In the genomic region with DNA sequence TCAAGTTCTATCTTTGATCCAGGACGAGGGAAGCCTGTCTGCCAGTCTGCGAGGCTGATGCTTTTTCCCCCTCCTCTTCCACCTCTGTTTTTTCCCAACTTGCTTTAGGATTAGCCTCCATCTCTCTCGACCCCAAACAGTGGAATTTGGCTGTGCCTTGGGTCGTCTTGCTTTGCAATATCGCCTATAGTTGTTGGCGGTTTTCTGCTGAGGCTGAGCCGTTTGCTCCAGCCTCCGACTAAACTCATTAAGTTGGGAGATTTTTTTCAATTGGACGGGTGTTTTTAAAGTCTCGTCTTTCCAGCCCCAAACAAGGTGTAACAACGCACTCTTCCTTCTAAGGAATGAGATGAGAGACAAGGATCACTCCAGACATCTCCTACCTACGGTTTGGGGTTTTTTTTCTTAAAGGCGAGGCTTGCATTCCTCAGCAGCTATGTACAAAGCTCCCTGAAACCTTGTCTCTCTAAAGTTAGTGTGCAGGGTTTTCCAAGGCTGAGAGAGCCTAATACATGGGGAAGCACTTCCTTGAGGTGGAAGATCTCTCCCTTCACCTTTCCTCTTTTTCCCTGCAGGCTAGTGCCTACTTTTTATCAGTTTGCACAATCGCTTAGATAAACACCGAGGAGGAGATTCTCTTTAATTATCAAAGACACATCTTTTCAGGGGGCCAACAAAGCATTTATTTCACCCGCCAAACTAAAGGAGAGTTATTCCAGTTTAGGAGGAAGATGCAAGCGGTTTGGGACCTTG, we compare ENCODE assay signal across 9 cellular contexts. TPM values are rescaled to one million over a fixed set of nuclear protein-coding genes. Genes with fewer than 3 reads are reported as not detected.
A peak's percentile ranks its signal among the peaks of the same experiment; 100 is the strongest.
DNase-seq lines count a peak whose midpoint lies in the region; ATAC-seq, FAIRE-seq and TF ChIP-seq lines count a peak whose summit lies in the region.
"Had no signal": no experiment of that assay in that cellular context is flagged by ENCODE, and none has a peak within 500 bp of the region (broad histone marks: within the 10 kb centered on the region; RNA-seq: fewer than 3 reads in every experiment).

No MANE protein-coding gene starts in this region.

- H3K4me2 ChIP-seq in A549 = peak overlapping the region; percentile 83
- peak overlapping the region; percentile 90 for H3K4me2 ChIP-seq in IMR-90 (ENCODE audit: low read depth, low read length)

- peak overlapping the region; percentile 83 for H2BK20ac ChIP-seq in IMR-90 (ENCODE audit: low read depth, low read length)

- peak overlapping the region; percentile 96 for H3K4ac ChIP-seq in IMR-90 (ENCODE audit: low read depth, low read length)

- H3K36me3 ChIP-seq in IMR-90 (ENCODE audit: control insufficient read depth, insufficient read depth, low read length) (0 out of 2 replicates have a peak, but pooled peaks cover 2% of the 10 kb centered on the region), mucosa of stomach (ENCODE audit: control insufficient read depth, insufficient read depth, low read length) (no peaks in the 10 kb centered on the region)

- H3K9me1 ChIP-seq in IMR-90 (ENCODE audit: insufficient read depth, low read length) = no peaks in the 10 kb centered on the region

- peak overlapping the region; percentile 97 for H2BK120ac ChIP-seq in IMR-90 (ENCODE audit: low read depth, low read length)

- H3K9ac ChIP-seq in IMR-90 (ENCODE audit: low read depth, low read length) (peak overlapping the region; percentile 100), mucosa of stomach (ENCODE audit: low read length) (peak overlapping the region; percentile 13)

- peak overlapping the region; percentile 92 for H4K91ac ChIP-seq in IMR-90 (ENCODE audit: insufficient read depth, low read depth, low read length)

- peak overlapping the region; percentile 88 for H2BK15ac ChIP-seq in IMR-90 (ENCODE audit: low read depth, low read length)

- H3K4me1 ChIP-seq in A549 = peaks cover 29% of the 10 kb centered on the region
- peaks cover 16% of the 10 kb centered on the region for H3K4me1 ChIP-seq in IMR-90 (ENCODE audit: control insufficient read depth, insufficient read depth, low read length)
- H3K4me1 ChIP-seq in mucosa of stomach (ENCODE audit: control insufficient read depth, insufficient read depth, low read length) = peaks cover 3% of the 10 kb centered on the region

- in situ Hi-C loops in IMR-90 (cut with MboI; ENCODE audit: low sequenced_read_pairs) = loop anchor here (5.0 to 25.0 kb wide), 2 partner anchors 763 to 1068 kb away; no protein-coding TSS in a partner anchor

- H3K9me3 ChIP-seq in A549 (no peaks in the 10 kb centered on the region), IMR-90 (ENCODE audit: control insufficient read depth, insufficient read depth, low read length) (no peaks in the 10 kb centered on the region), mucosa of stomach (ENCODE audit: control insufficient read depth, low read length) (no peaks in the 10 kb centered on the region)

- dilution Hi-C loops in IMR-90 (cut with HindIII; ENCODE audit: low sequenced_read_pairs, unreplicated experiment) = no loop called here

- peak in 1 of 2 experiments; percentile 33 for DNase-seq in A549 (ENCODE audit: low read depth in 1 of 2, low spot score in 1 of 2)
- DNase-seq in IMR-90 = peak; percentile 70
- peak; percentile 73 for DNase-seq in coronary artery (ENCODE audit: low spot score)
- no peak for DNase-seq in T1000 (lab: John Stamatoyannopoulos, UW)
- DNase-seq in GOT3 (lab: John Stamatoyannopoulos, UW) = no peak

- ATAC-seq in A549 (peak in 1 of 2 experiments; percentile 7; a peak in 2 of 6 replicates), IMR-90 (ENCODE audit: low read depth) (0 out of 2 replicates have a peak, but pooled peaks have one; percentile 1), HG03460 (IDR thresholded peaks at IDR 0.05; ENCODE audit: unreplicated experiment) (no peak), GM19328 (IDR thresholded peaks at IDR 0.05; ENCODE audit: unreplicated experiment) (no peak)
- ATAC-seq: activated naive CD4-positive, alpha-beta T cell treated with anti-CD3 and anti-CD28 coated beads, Interleukin-2, amount 50 U/mL, for 72 hours had no signal

- intact Hi-C loops in IMR-90 (cut with micrococcal nuclease) = loop anchor here (1.0 to 10.0 kb wide), 13 partner anchors 51 to 1066 kb away; no protein-coding TSS in a partner anchor

- peak overlapping the region; percentile 96 for H2BK5ac ChIP-seq in IMR-90 (ENCODE audit: low read depth, low read length, poor library complexity, severe bottlenecking)

- peak overlapping the region; percentile 75 to 81 for H3K27ac ChIP-seq in A549
- peak overlapping the region; percentile 96 for H3K27ac ChIP-seq in IMR-90 (ENCODE audit: insufficient read depth, low read length)
- peak overlapping the region; percentile 99 for H3K27ac ChIP-seq in coronary artery

- no peak for TF ChIP-seq CTCF in A549 (IDR thresholded peaks at IDR 0.05)
- TF ChIP-seq CTCF in IMR-90 (conservative IDR thresholded peaks at IDR 0.05; ENCODE audit: low read depth, low read length) = no peak
- TF ChIP-seq CTCF in coronary artery (IDR thresholded peaks at IDR 0.05) = no peak

- H2AFZ ChIP-seq in IMR-90 (replicated peaks; ENCODE audit: low read length, poor library complexity) = peak overlapping the region; percentile 78

- peak overlapping the region; percentile 99 for H3K23ac ChIP-seq in IMR-90 (ENCODE audit: low read depth, low read length)

- peak overlapping the region; percentile 97 for H3K18ac ChIP-seq in IMR-90 (ENCODE audit: low read depth, low read length)

- H2AK5ac ChIP-seq in IMR-90 (ENCODE audit: low read depth, low read length) = peak overlapping the region; percentile 86

- FAIRE-seq in A549 (lab: Jason Lieb, UNC) = no peak

- TF ChIP-seq RAD21 in A549 (conservative IDR thresholded peaks at IDR 0.05 in 1 of 2, IDR thresholded peaks at IDR 0.05 in 1 of 2) (peak in 1 of 2 experiments; percentile 1; a peak in 1 of 5 replicates), IMR-90 (IDR thresholded peaks at IDR 0.05; ENCODE audit: low read length) (no peak; the same call in 1 of the 2 replicates)

- H3K4me3 ChIP-seq in A549 = peak overlapping the region; percentile 66
- peak overlapping the region; percentile 93 for H3K4me3 ChIP-seq in IMR-90 (ENCODE audit: insufficient read depth, low read depth, low read length)
- peak overlapping the region; percentile 94 for H3K4me3 ChIP-seq in coronary artery
- H3K4me3 ChIP-seq in mucosa of stomach (ENCODE audit: low read length) = no peak overlapping the region

- H4K5ac ChIP-seq in IMR-90 (ENCODE audit: low read depth, low read length) = peak overlapping the region; percentile 93

- TF ChIP-seq POLR2A in A549 (IDR thresholded peaks at IDR 0.05; ENCODE audit: low read length) (no peak), IMR-90 (IDR thresholded peaks at IDR 0.05; ENCODE audit: low read depth, low read length) (peak; percentile 21; the same call in 1 of the 2 replicates)

- TF ChIP-seq EP300 in A549 (IDR thresholded peaks at IDR 0.05) = no peak

- peak overlapping the region; percentile 98 for H3K14ac ChIP-seq in IMR-90 (replicated peaks; ENCODE audit: low read depth, low read length)

- CTCF ChIA-PET in A549 (lab: Yijun Ruan, JAX) (interaction anchor here (1.4 to 7.5 kb wide), 7 partner anchors 8 to 94 kb away, joined by 5 to 280 read pairs (median 12); no protein-coding TSS in a partner anchor), IMR-90 (lab: Yijun Ruan, JAX) (interaction anchor here (0.8 to 2.5 kb wide), 2 partner anchors 20 to 649 kb away, joined by 3 to 11 read pairs; no protein-coding TSS in a partner anchor)

- peak overlapping the region; percentile 84 for H2AK9ac ChIP-seq in IMR-90 (replicated peaks; ENCODE audit: low read depth, low read length, poor library complexity)

- H4K20me1 ChIP-seq in IMR-90 (ENCODE audit: insufficient read depth, low read length) = no peaks in the 10 kb centered on the region

- peak overlapping the region; percentile 81 to 95 for H4K8ac ChIP-seq in IMR-90 (ENCODE audit: low read depth in 2 of 2, low read length in 2 of 2)

- WGBS in A549 (ENCODE audit: missing lambda C conversion rate) = 19% methylated on average over 17 of the region's 17 CpGs
- WGBS in IMR-90 (ENCODE audit: extremely low coverage in 2 of 2, insufficient read length in 1 of 2), 2 experiments = no CpG with 5 or more reads among the region's 17 CpGs

- H3K79me1 ChIP-seq in IMR-90 (ENCODE audit: low read depth in 1 of 2, low read length in 2 of 2) = peaks cover 11 to 39% of the 10 kb centered on the region in 2 experiments

- POLR2A ChIA-PET in A549 (lab: Yijun Ruan, JAX) = no interaction called here
- POLR2A ChIA-PET in IMR-90 (lab: Charles Lee; ENCODE audit: unreplicated experiment) = interaction anchor here (2.3 kb wide), 1 partner anchor 15 kb away, joined by 9 read pairs; no protein-coding TSS in a partner anchor

- peak overlapping the region; percentile 99 for H3K56ac ChIP-seq in IMR-90 (ENCODE audit: extremely low read depth, insufficient read depth, low read length)

- H3K27me3 ChIP-seq in IMR-90 (ENCODE audit: control insufficient read depth, insufficient read depth, low read length) (no peaks in the 10 kb centered on the region), mucosa of stomach (ENCODE audit: control insufficient read depth, insufficient read depth, low read length) (peaks cover 54% of the 10 kb centered on the region)

- no TSS peak for BruUV-seq in IMR-90 (replicated peaks; lab: Mats Ljungman, UMichigan)

TF ChIP-seq in A549, 52 proteins besides CTCF, POLR2A, EP300 and RAD21 (continues in another document):
- no peak for TF ChIP-seq FOSB (CRISPR knock-in tag; IDR thresholded peaks at IDR 0.05)
- TF ChIP-seq BHLHE40 (IDR thresholded peaks at IDR 0.05; ENCODE audit: low read depth, low read length) = no peak
- no peak for TF ChIP-seq RFX5 (IDR thresholded peaks at IDR 0.05)
- TF ChIP-seq GATA3 (IDR thresholded peaks at IDR 0.05; ENCODE audit: borderline replicate concordance) = peak; percentile 87
- no peak for TF ChIP-seq HEYL (CRISPR knock-in tag; IDR thresholded peaks at IDR 0.05)
- no peak for TF ChIP-seq EHF (CRISPR knock-in tag; IDR thresholded peaks at IDR 0.05)

TF ChIP-seq in IMR-90, 13 proteins besides CTCF, POLR2A, EP300 and RAD21:
- TF ChIP-seq SMC3 (IDR thresholded peaks at IDR 0.05; ENCODE audit: low read depth, low read length) = peak; percentile 3; the same call in 1 of the 2 replicates
- no peak for TF ChIP-seq NFE2L2 (IDR thresholded peaks at IDR 0.05; ENCODE audit: low read depth, low read length)

RNA-seq across cellular contexts. Expression of gene NR2F2, which starts 4.7 kb away (rescaled TPM):
- polyA plus RNA-seq in A549 (2011; rRNA removed) (11.8 and 14.4 TPM in 2 replicates), A549 (2017; fragmentation: RNase III; extraction: RNeasy Plus Mini Kit Qiagen cat#74134 plus additional on column Dnase treatment) (14.4 to 15.7 TPM (median 15.3 TPM) in 3 replicates), IMR-90 (2012; rRNA removed) (161 and 185 TPM in 2 replicates)
- polyA plus RNA-seq in A549 (2012; cell fraction: cytosol; rRNA removed) = 14.2 and 17.8 TPM in 2 replicates
- 10.9 and 18.7 TPM in 2 replicates for polyA plus RNA-seq in A549 (2012; cell fraction: nucleus; rRNA removed)
- polyA minus RNA-seq in A549 (2011; rRNA and poly(A)+ RNA removed) = 5.7 and 14.9 TPM in 2 replicates
- total RNA-seq in IMR-90 (2012; rRNA removed) = 20.3 and 28.1 TPM in 2 replicates
- 113 and 142 TPM in 2 replicates for polyA plus RNA-seq in IMR-90 (2012; cell fraction: cytosol; rRNA removed)
- polyA plus RNA-seq in IMR-90 (2012; cell fraction: nucleus; rRNA removed; ENCODE audit: low replicate concordance) = 109 and 182 TPM in 2 replicates
- total RNA-seq: activated naive CD4-positive, alpha-beta T cell treated with anti-CD3 and anti-CD28 coated beads, Interleukin-2, amount 50 U/mL, for 72 hours had no signal

Comparison
In these comparisons a context has a peak if more than half of its experiments do, and no peak if none do; other contexts are left out.
1. DNase-seq: peak in IMR-90 (single experiment) and coronary artery (single experiment); none in T1000 (single experiment) and GOT3 (single experiment).
2. RNA of gene NR2F2, which starts 4.7 kb away (polyA plus RNA-seq): 109 to 185 TPM in IMR-90; 10.9 to 18.7 TPM in A549; every median in the first group is over 4 times any median in the second.
3. Peak in every context shown above with its lines, with median percentiles within 50 percentile points of each other: H3K27ac ChIP-seq.